In genomic region chr12:109056891-109057290, GRCh38 we compare ENCODE assay signal across 22 cellular contexts. TPM values are rescaled to one million over a fixed set of nuclear protein-coding genes. Genes with fewer than 3 reads are reported as not detected.
"Had no signal": no experiment of that assay in that cellular context is flagged by ENCODE, and none has a peak within 500 bp of the region (broad histone marks: within the 10 kb centered on the region; RNA-seq: fewer than 3 reads in every experiment).

No MANE protein-coding gene starts in this region.

- H3K9ac ChIP-seq: parathyroid adenoma had no signal

- H2AFZ ChIP-seq: parathyroid adenoma had no signal

- H3K4me3 ChIP-seq: esophagus muscularis mucosa, gastroesophageal sphincter, psoas muscle, sigmoid colon, skin epidermis, stomach, suprapubic skin, tibial artery, upper lobe of left lung, vagina had no signal

- H3K9me3 ChIP-seq: esophagus muscularis mucosa, gastroesophageal sphincter, psoas muscle, sigmoid colon, stomach, suprapubic skin, tibial artery, upper lobe of left lung, vagina had no signal

- H3K4me1 ChIP-seq: parathyroid adenoma had no signal

- H3K27ac ChIP-seq: epithelial cell of prostate, esophagus muscularis mucosa, gastroesophageal sphincter, parathyroid adenoma, psoas muscle, sigmoid colon, skin epidermis, stomach, suprapubic skin, tibial artery, upper lobe of left lung, vagina had no signal

- DNase-seq: effector memory CD8-positive, alpha-beta T cell; immature natural killer cell; kidney; occipital lobe; psoas muscle; sigmoid colon; stimulated activated naive CD4-positive, alpha-beta T cell; stomach; tibial artery; upper lobe of left lung had no signal

- H3K27me3 ChIP-seq: esophagus muscularis mucosa, gastroesophageal sphincter, sigmoid colon, stomach, suprapubic skin, tibial artery, upper lobe of left lung, vagina had no signal

- ATAC-seq: effector memory CD8-positive, alpha-beta T cell; gastroesophageal sphincter; natural killer cell treated with Interleukin-12 subunit alpha and Interleukin-12 subunit beta and Interleukin-15 and Interleukin-18, amount 100 ng/mL, for 72 hours; psoas muscle had no signal

RNA-seq across cellular contexts. Expression of gene SVOP, which starts 36.0 kb away (rescaled TPM):
- total RNA-seq: fibroblast of villous mesenchyme; kidney; liver; lung microvascular endothelial cell; mesothelial cell of epicardium; natural killer cell treated with Interleukin-12 subunit alpha and Interleukin-12 subunit beta and Interleukin-15 and Interleukin-18, amount 100 ng/mL, for 72 hours; suprapubic skin; upper lobe of left lung had no signal
- polyA plus RNA-seq: immature natural killer cell had no signal
